8 cellular contexts compared by ENCODE assay signal in genomic region chrX:65034292-65034640, GRCh38. TPM values are rescaled to one million over a fixed set of nuclear protein-coding genes. Genes with fewer than 3 reads are reported as not detected.
DNase-seq lines count a peak whose midpoint lies in the region; ATAC-seq and TF ChIP-seq lines count a peak whose summit lies in the region.

No MANE protein-coding gene starts in this region.

- H4K20me1 ChIP-seq in BLaER1 = no peaks in the 10 kb centered on the region
- no peaks in the 10 kb centered on the region for H4K20me1 ChIP-seq in KMS-11 (ENCODE audit: insufficient read depth)

- H3K4me1 Mint-ChIP-seq in endothelial cell (ENCODE audit: unreplicated experiment) = no peaks in the 10 kb centered on the region

- H3K27me3 ChIP-seq in BLaER1 (no peaks in the 10 kb centered on the region; the same call in 1 of the 2 replicates), KMS-11 (ENCODE audit: insufficient read depth, low read depth) (no peaks in the 10 kb centered on the region), neuron (ENCODE audit: insufficient read depth, low read length) (no peaks in the 10 kb centered on the region)

- H3K4me1 ChIP-seq in BLaER1 (peaks cover 17% of the 10 kb centered on the region), KMS-11 (ENCODE audit: low read depth, poor library complexity, severe bottlenecking) (peaks cover 16% of the 10 kb centered on the region), neuron (ENCODE audit: insufficient read depth, low read length) (peaks cover 5% of the 10 kb centered on the region)

- H3K9me3 ChIP-seq in BLaER1 (peaks cover 5% of the 10 kb centered on the region; the same call in 1 of the 2 replicates), neuron (ENCODE audit: low read length) (no peaks in the 10 kb centered on the region)

- H3K9ac ChIP-seq in BLaER1 (peak overlapping the region; percentile 82; the same call in 1 of the 2 replicates), KMS-11 (peak overlapping the region; percentile 65; the same call in 1 of the 2 replicates)

- no peak for DNase-seq in endothelial cell (ENCODE audit: low spot score)
- DNase-seq in hypothalamus (lab: John Stamatoyannopoulos, UW) = no peak

- H3K36me3 ChIP-seq in BLaER1 (no peaks in the 10 kb centered on the region), KMS-11 (ENCODE audit: insufficient read depth) (no peaks in the 10 kb centered on the region), neuron (ENCODE audit: insufficient read depth, low read length) (no peaks in the 10 kb centered on the region)

- H3K4me2 ChIP-seq in BLaER1 (peak overlapping the region; percentile 62), KMS-11 (peak overlapping the region; percentile 83)

- ATAC-seq in GM18867 (IDR thresholded peaks at IDR 0.05; ENCODE audit: unreplicated experiment) (no peak), GM18907 (IDR thresholded peaks at IDR 0.05; ENCODE audit: unreplicated experiment) (no peak), HG03097 (IDR thresholded peaks at IDR 0.05; ENCODE audit: low FRiP score, unreplicated experiment) (no peak)

- H2AFZ ChIP-seq in KMS-11 (ENCODE audit: low read depth) (peak overlapping the region; percentile 79), neuron (ENCODE audit: low read depth, low read length) (no peak overlapping the region)

- no peak overlapping the region for H3K27ac Mint-ChIP-seq in endothelial cell (ENCODE audit: unreplicated experiment)

- no peaks in the 10 kb centered on the region for H3K9me3 Mint-ChIP-seq in endothelial cell (ENCODE audit: unreplicated experiment)

- no peak for TF ChIP-seq CTCF in KMS-11 (conservative IDR thresholded peaks at IDR 0.05; ENCODE audit: low read depth, low read length)
- TF ChIP-seq CTCF in endothelial cell (IDR thresholded peaks at IDR 0.05; ENCODE audit: unreplicated experiment) = no peak

- peaks cover 2% of the 10 kb centered on the region for H3K27me3 Mint-ChIP-seq in endothelial cell (ENCODE audit: unreplicated experiment)

- H3K4me3 Mint-ChIP-seq in endothelial cell (ENCODE audit: unreplicated experiment) = peak overlapping the region; percentile 80

- H3K79me2 ChIP-seq in KMS-11 (ENCODE audit: insufficient read depth, low read depth) = no peaks in the 10 kb centered on the region; the same call in 1 of the 2 replicates

- H3K36me3 Mint-ChIP-seq in endothelial cell (ENCODE audit: low read depth, unreplicated experiment) = no peaks in the 10 kb centered on the region

- H3K4me3 ChIP-seq in BLaER1 (peak overlapping the region; percentile 69), KMS-11 (IDR thresholded peaks at IDR 0.05; ENCODE audit: insufficient read depth, low read depth, low read length) (no peak overlapping the region), neuron (ENCODE audit: low read length) (peak overlapping the region; percentile 83)

- H3K27ac ChIP-seq in BLaER1 (peak overlapping the region; percentile 91), KMS-11 (peak overlapping the region; percentile 81)

RNA-seq across cellular contexts. Expression of gene ZC3H12B, which starts 0.4 kb away (rescaled TPM):
- total RNA-seq in endothelial cell (ENCODE audit: unreplicated experiment) = 0.46 TPM

RNA-seq across cellular contexts. Expression of gene ZC4H2, which starts 58.0 kb away (rescaled TPM):
- 18.1 TPM for total RNA-seq in endothelial cell (ENCODE audit: unreplicated experiment)
